ENCODE assay signal across 1 cellular context in the genomic region with DNA sequence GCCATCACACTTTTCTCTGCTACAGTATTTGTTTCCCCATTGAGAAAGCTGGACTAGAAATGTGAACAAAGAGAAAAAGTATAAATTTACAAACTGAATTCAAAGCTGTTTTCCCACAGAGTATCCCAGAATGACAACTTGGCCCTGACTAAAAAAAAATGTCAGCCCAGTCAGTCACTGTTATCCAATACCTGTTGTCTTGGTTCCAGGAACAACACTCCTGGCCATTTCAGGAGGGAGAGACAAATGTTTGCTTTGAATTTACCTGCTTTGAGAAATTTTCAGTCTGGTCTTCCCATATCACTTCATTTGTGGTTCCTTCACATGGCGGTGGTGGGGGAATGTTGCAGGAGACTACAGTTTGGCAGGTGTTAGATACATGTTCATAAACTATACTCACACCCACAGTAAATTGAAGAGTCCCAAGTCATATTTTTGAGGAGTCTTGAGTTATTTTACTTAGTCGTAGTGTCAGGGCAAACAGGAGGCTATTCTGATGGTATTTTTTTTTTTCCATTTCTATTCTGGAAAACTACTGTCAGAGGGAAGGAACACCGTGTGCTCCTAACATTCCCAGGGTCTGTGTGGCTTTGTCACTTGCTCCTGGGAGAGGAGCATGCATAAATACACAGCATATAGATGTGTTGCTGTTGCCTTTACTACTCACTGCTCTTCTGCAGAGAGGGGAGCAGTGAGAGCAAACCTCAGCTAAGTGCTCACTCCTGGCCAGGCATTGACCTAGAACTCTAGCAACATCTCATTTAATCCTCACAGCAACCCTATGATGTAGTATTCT.
TF ChIP-seq lines count a peak whose summit lies in the region.

No MANE protein-coding gene starts in this region.

TF ChIP-seq in K562, 482 proteins besides CTCF, POLR2A, EP300 and RAD21:
- TF ChIP-seq SUPT5H (IDR thresholded peaks at IDR 0.05), result no peak
- peak; percentile 36 for TF ChIP-seq RBM25 (IDR thresholded peaks at IDR 0.05; ENCODE audit: low read depth, low read length, severe bottlenecking)
- no peak for TF ChIP-seq ZNF212 (CRISPR knock-in tag; IDR thresholded peaks at IDR 0.05)
- no peak for TF ChIP-seq RBM22 (IDR thresholded peaks at IDR 0.05; ENCODE audit: low read depth, low read length, poor library complexity, severe bottlenecking)
- TF ChIP-seq, protein P1, sequence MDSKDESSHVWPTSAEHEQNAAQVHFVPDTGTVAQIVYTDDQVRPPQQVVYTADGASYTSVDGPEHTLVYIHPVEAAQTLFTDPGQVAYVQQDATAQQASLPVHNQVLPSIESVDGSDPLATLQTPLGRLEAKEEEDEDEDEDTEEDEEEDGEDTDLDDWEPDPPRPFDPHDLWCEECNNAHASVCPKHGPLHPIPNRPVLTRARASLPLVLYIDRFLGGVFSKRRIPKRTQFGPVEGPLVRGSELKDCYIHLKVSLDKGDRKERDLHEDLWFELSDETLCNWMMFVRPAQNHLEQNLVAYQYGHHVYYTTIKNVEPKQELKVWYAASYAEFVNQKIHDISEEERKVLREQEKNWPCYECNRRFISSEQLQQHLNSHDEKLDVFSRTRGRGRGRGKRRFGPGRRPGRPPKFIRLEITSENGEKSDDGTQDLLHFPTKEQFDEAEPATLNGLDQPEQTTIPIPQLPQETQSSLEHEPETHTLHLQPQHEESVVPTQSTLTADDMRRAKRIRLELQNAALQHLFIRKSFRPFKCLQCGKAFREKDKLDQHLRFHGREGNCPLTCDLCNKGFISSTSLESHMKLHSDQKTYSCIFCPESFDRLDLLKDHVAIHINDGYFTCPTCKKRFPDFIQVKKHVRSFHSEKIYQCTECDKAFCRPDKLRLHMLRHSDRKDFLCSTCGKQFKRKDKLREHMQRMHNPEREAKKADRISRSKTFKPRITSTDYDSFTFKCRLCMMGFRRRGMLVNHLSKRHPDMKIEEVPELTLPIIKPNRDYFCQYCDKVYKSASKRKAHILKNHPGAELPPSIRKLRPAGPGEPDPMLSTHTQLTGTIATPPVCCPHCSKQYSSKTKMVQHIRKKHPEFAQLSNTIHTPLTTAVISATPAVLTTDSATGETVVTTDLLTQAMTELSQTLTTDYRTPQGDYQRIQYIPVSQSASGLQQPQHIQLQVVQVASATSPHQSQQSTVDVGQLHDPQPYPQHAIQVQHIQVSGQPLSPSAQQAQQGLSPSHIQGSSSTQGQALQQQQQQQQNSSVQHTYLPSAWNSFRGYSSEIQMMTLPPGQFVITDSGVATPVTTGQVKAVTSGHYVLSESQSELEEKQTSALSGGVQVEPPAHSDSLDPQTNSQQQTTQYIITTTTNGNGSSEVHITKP (IDR thresholded peaks at IDR 0.05; ENCODE audit: partially characterized antibody), result peak; percentile 78
- TF ChIP-seq NFATC3 (IDR thresholded peaks at IDR 0.05), result no peak
